ENCODE assay signal across 25 cellular contexts in genomic region chr3:9377981-9378380, GRCh38. TPM values are rescaled to one million over a fixed set of nuclear protein-coding genes. Genes with fewer than 3 reads are reported as not detected.
DNase-seq lines count a peak whose midpoint lies in the region; ATAC-seq, FAIRE-seq and TF ChIP-seq lines count a peak whose summit lies in the region.
"Had no signal": no experiment of that assay in that cellular context is flagged by ENCODE, and none has a peak within 500 bp of the region (broad histone marks: within the 10 kb centered on the region; RNA-seq: fewer than 3 reads in every experiment).

No MANE protein-coding gene starts in this region.

- POLR2A ChIA-PET in HepG2 (lab: Yijun Ruan, JAX), result interaction anchor here (1.0 to 4.1 kb wide), 2 partner anchors 8 to 15 kb away, joined by 3 to 20 read pairs; partner anchors contain the start of gene THUMPD3

- no peak overlapping the region for H2AFZ ChIP-seq in astrocyte (ENCODE audit: low read depth, low read length)
- no peak overlapping the region for H2AFZ ChIP-seq in HepG2 (ENCODE audit: low read length)

- H3K9me3 Mint-ChIP-seq in activated T-cell treated with anti-CD3 and anti-CD28 coated beads, Interleukin-2, amount 50 U/mL, for 72 hours, result no peaks in the 10 kb centered on the region
- no peaks in the 10 kb centered on the region for H3K9me3 Mint-ChIP-seq in CD4-positive, CD25-positive, alpha-beta regulatory T cell
- H3K9me3 Mint-ChIP-seq in astrocyte (ENCODE audit: unreplicated experiment) (no peaks in the 10 kb centered on the region), type B pancreatic cell (no peaks in the 10 kb centered on the region), osteocyte (ENCODE audit: unreplicated experiment) (no peaks in the 10 kb centered on the region)

- no peak for ATAC-seq in activated T-cell treated with anti-CD3 and anti-CD28 coated beads, Interleukin-2, amount 50 U/mL, for 72 hours (replicated peaks in 1 of 2)
- no peak for ATAC-seq in CD4-positive, CD25-positive, alpha-beta regulatory T cell (ENCODE audit: low read depth in 2 of 2)
- no peak for ATAC-seq in HepG2
- ATAC-seq: A549, HCT116 had no signal

- H3K4me1 Mint-ChIP-seq in activated T-cell treated with anti-CD3 and anti-CD28 coated beads, Interleukin-2, amount 50 U/mL, for 72 hours (ENCODE audit: low read depth), result peaks cover 23% of the 10 kb centered on the region
- peaks cover 11 to 27% (median 19%) of the 10 kb centered on the region in 4 donors for H3K4me1 Mint-ChIP-seq in CD4-positive, CD25-positive, alpha-beta regulatory T cell
- H3K4me1 Mint-ChIP-seq in astrocyte (ENCODE audit: low read depth, unreplicated experiment) (peaks cover 4% of the 10 kb centered on the region), type B pancreatic cell (ENCODE audit: unreplicated experiment) (no peaks in the 10 kb centered on the region), osteocyte (ENCODE audit: unreplicated experiment) (no peaks in the 10 kb centered on the region)

- H3K27me3 ChIP-seq in CD4-positive, CD25-positive, alpha-beta regulatory T cell (ENCODE audit: control insufficient read depth, insufficient read depth, low read length), result no peaks in the 10 kb centered on the region
- no peaks in the 10 kb centered on the region for H3K27me3 ChIP-seq in astrocyte (ENCODE audit: insufficient read depth, low read length)
- no peaks in the 10 kb centered on the region for H3K27me3 ChIP-seq in HepG2 (ENCODE audit: control insufficient read depth in 1 of 2, insufficient read depth in 2 of 2, low read length in 2 of 2)
- H3K27me3 ChIP-seq: BE2C, SJSA1 had no signal

- H3K9me3 ChIP-seq in CD4-positive, CD25-positive, alpha-beta regulatory T cell (ENCODE audit: control insufficient read depth in 2 of 2, low read length in 2 of 2), result no peaks in the 10 kb centered on the region
- H3K9me3 ChIP-seq in astrocyte (ENCODE audit: insufficient read depth, low read depth, low read length) (no peaks in the 10 kb centered on the region), HepG2 (ENCODE audit: low read length) (no peaks in the 10 kb centered on the region)
- H3K9me3 ChIP-seq: A549, BE2C, SJSA1 had no signal

- TF ChIP-seq RAD21 in HepG2 (CRISPR knock-in tag; IDR thresholded peaks at IDR 0.05), result no peak

- H3K4me2 ChIP-seq in astrocyte (ENCODE audit: low read length), result no peak overlapping the region
- H3K4me2 ChIP-seq in HepG2 (ENCODE audit: low read depth, low read length), result no peak overlapping the region
- H3K4me2 ChIP-seq: A549 had no signal

- H3K27me3 Mint-ChIP-seq in activated T-cell treated with anti-CD3 and anti-CD28 coated beads, Interleukin-2, amount 50 U/mL, for 72 hours (ENCODE audit: low read depth), result no peaks in the 10 kb centered on the region
- no peaks in the 10 kb centered on the region for H3K27me3 Mint-ChIP-seq in CD4-positive, CD25-positive, alpha-beta regulatory T cell
- H3K27me3 Mint-ChIP-seq in astrocyte (ENCODE audit: low read depth, unreplicated experiment) (no peaks in the 10 kb centered on the region), type B pancreatic cell (no peaks in the 10 kb centered on the region), osteocyte (ENCODE audit: unreplicated experiment) (no peaks in the 10 kb centered on the region)

- H3K79me2 ChIP-seq in astrocyte (ENCODE audit: insufficient read depth, low read length) (peaks cover 8% of the 10 kb centered on the region), HepG2 (ENCODE audit: insufficient read depth, low read length) (peaks cover 7% of the 10 kb centered on the region)

- no peak overlapping the region for H3K27ac ChIP-seq in CD4-positive, CD25-positive, alpha-beta regulatory T cell (ENCODE audit: insufficient read depth, low read length, poor library complexity, severe bottlenecking)
- H3K27ac ChIP-seq in astrocyte (ENCODE audit: low read depth, low read length) (no peak overlapping the region), HepG2 (ENCODE audit: extremely low read length, insufficient read depth, low read length) (no peak overlapping the region)
- H3K27ac ChIP-seq: A549, SJSA1 had no signal

- DNase-seq in activated T-cell treated with anti-CD3 and anti-CD28 coated beads, Interleukin-2, amount 50 U/mL, for 72 hours, result no peak
- no peak for DNase-seq in activated T-cell treated with anti-CD3 and anti-CD28 coated beads for 4 hours
- DNase-seq in CD4-positive, CD25-positive, alpha-beta regulatory T cell, result no peak
- peak; percentile 24 for DNase-seq in NCI-H2227 (lab: John Stamatoyannopoulos, UW; ENCODE audit: unreplicated experiment)
- no peak for DNase-seq in astrocyte (ENCODE audit: low read depth)
- no peak for DNase-seq in HepG2 (ENCODE audit: low spot score)
- DNase-seq in type B pancreatic cell (ENCODE audit: extremely low spot score, unreplicated experiment), result no peak
- DNase-seq in osteocyte (ENCODE audit: extremely low spot score, unreplicated experiment), result no peak
- DNase-seq: BE2C, Calu3, DMS53, EL, GF-D8, KG1, NCI-H1092 treated with DMSO at 0.1 percent for 48 hours, NCI-H1436 treated with DMSO at 0.1 percent for 48 hours, NCI-H1930, NCI-H226, NCI-H510A treated with DMSO at 0.1 percent for 48 hours, NCI-H748 treated with DMSO at 0.1 percent for 48 hours had no signal

- TF ChIP-seq CTCF in astrocyte (IDR thresholded peaks at IDR 0.05; ENCODE audit: insufficient read depth, low read depth, low read length), result no peak
- no peak for TF ChIP-seq CTCF in HepG2 (CRISPR knock-in tag; IDR thresholded peaks at IDR 0.05)
- TF ChIP-seq CTCF in type B pancreatic cell (conservative IDR thresholded peaks at IDR 0.05), result no peak
- no peak for TF ChIP-seq CTCF in osteocyte (IDR thresholded peaks at IDR 0.05)

- peaks cover 12 to 32% of the 10 kb centered on the region in 2 donors for H3K36me3 Mint-ChIP-seq in activated T-cell treated with anti-CD3 and anti-CD28 coated beads, Interleukin-2, amount 50 U/mL, for 72 hours (ENCODE audit: insufficient read depth in 2 of 2)
- H3K36me3 Mint-ChIP-seq in CD4-positive, CD25-positive, alpha-beta regulatory T cell, result peaks cover 61% of the 10 kb centered on the region
- H3K36me3 Mint-ChIP-seq in astrocyte (ENCODE audit: low read depth, unreplicated experiment), result peaks cover 17% of the 10 kb centered on the region
- H3K36me3 Mint-ChIP-seq in type B pancreatic cell, result peaks cover 45% of the 10 kb centered on the region
- H3K36me3 Mint-ChIP-seq in osteocyte (ENCODE audit: unreplicated experiment), result peaks cover 49% of the 10 kb centered on the region

- no TSS peak for BruUV-seq in HepG2 (replicated peaks; lab: Mats Ljungman, UMichigan)

- peak; percentile 29 for FAIRE-seq in astrocyte (lab: Jason Lieb, UNC)
- FAIRE-seq in HepG2 (lab: Jason Lieb, UNC), result no peak
- FAIRE-seq: A549, H1, RCC 7860 had no signal

- no peak for TF ChIP-seq POLR2A in HepG2 (IDR thresholded peaks at IDR 0.05; ENCODE audit: insufficient read depth in 1 of 2, low read depth in 2 of 2, low read length in 2 of 2)

- H4K20me1 ChIP-seq in astrocyte (ENCODE audit: insufficient read depth, low read length) (peaks cover 5% of the 10 kb centered on the region), HepG2 (ENCODE audit: insufficient read depth, low read length) (no peaks in the 10 kb centered on the region)

- H3K4me3 Mint-ChIP-seq in activated T-cell treated with anti-CD3 and anti-CD28 coated beads, Interleukin-2, amount 50 U/mL, for 72 hours, result no peak overlapping the region
- no peak overlapping the region for H3K4me3 Mint-ChIP-seq in CD4-positive, CD25-positive, alpha-beta regulatory T cell
- H3K4me3 Mint-ChIP-seq in astrocyte (ENCODE audit: unreplicated experiment), result no peak overlapping the region
- no peak overlapping the region for H3K4me3 Mint-ChIP-seq in type B pancreatic cell
- no peak overlapping the region for H3K4me3 Mint-ChIP-seq in osteocyte (ENCODE audit: unreplicated experiment)

- WGBS in HepG2 (ENCODE audit: low lambda C conversion rate), result 97% methylated on average over 1 of the region's 1 CpG

- H3K9ac ChIP-seq in astrocyte (ENCODE audit: low read length), result no peak overlapping the region
- no peak overlapping the region for H3K9ac ChIP-seq in HepG2 (ENCODE audit: insufficient read depth, low read depth, low read length)

- TF ChIP-seq EP300 in HepG2 (IDR thresholded peaks at IDR 0.05; ENCODE audit: low read depth in 2 of 2, low read length in 2 of 2), result no peak
- TF ChIP-seq EP300 in HepG2 (CRISPR knock-in tag; IDR thresholded peaks at IDR 0.05; ENCODE audit: borderline replicate concordance), result no peak

- in situ Hi-C loops in HepG2 (cut with HindIII; ENCODE audit: extremely low pct_ligation_motif_present, low pct_unique_long_range_greater_than_20kb), result no loop called here

- H3K27ac Mint-ChIP-seq in activated T-cell treated with anti-CD3 and anti-CD28 coated beads, Interleukin-2, amount 50 U/mL, for 72 hours, result peak overlapping the region; percentile 5
- peak overlapping the region in 2 of 3 donors; percentile 34 to 79 for H3K27ac Mint-ChIP-seq in CD4-positive, CD25-positive, alpha-beta regulatory T cell
- H3K27ac Mint-ChIP-seq in astrocyte (ENCODE audit: unreplicated experiment) (no peak overlapping the region), type B pancreatic cell (no peak overlapping the region), osteocyte (ENCODE audit: unreplicated experiment) (no peak overlapping the region)

- no peak overlapping the region for H3K4me3 ChIP-seq in CD4-positive, CD25-positive, alpha-beta regulatory T cell (ENCODE audit: low read depth, low read length)
- H3K4me3 ChIP-seq in astrocyte (ENCODE audit: insufficient read depth, low read depth, low read length) (no peak overlapping the region), HepG2 (replicated peaks in 1 of 3; ENCODE audit: insufficient read depth in 1 of 3, low read depth in 2 of 3, low read length in 3 of 3) (no peak overlapping the region)
- H3K4me3 ChIP-seq: A549, SJSA1 had no signal

- CTCF ChIA-PET in HepG2 (lab: Yijun Ruan, JAX; ENCODE audit: low intra/inter-chr PET ratio, low total read pairs), result no interaction called here

- intact Hi-C loops in HepG2 (cut with micrococcal nuclease; ENCODE audit: unreplicated experiment), result no loop called here

- H3K4me1 ChIP-seq in CD4-positive, CD25-positive, alpha-beta regulatory T cell (ENCODE audit: control insufficient read depth, insufficient read depth, low read length, poor library complexity, severe bottlenecking), result no peaks in the 10 kb centered on the region
- no peaks in the 10 kb centered on the region for H3K4me1 ChIP-seq in astrocyte (ENCODE audit: insufficient read depth, low read length)
- no peaks in the 10 kb centered on the region for H3K4me1 ChIP-seq in HepG2 (ENCODE audit: insufficient read depth, low read length)
- H3K4me1 ChIP-seq: A549, BE2C, SJSA1 had no signal

- H3K36me3 ChIP-seq in CD4-positive, CD25-positive, alpha-beta regulatory T cell (ENCODE audit: control insufficient read depth, insufficient read depth, low read length), result peaks cover 78% of the 10 kb centered on the region
- H3K36me3 ChIP-seq in astrocyte (ENCODE audit: insufficient read depth, low read length), result peaks cover 56% of the 10 kb centered on the region
- H3K36me3 ChIP-seq in HepG2 (replicated peaks in 1 of 2; ENCODE audit: control insufficient read depth in 1 of 2, insufficient read depth in 2 of 2, low read length in 2 of 2), result peaks cover 11 to 78% of the 10 kb centered on the region in 2 experiments

RNA-seq across cellular contexts. Expression of gene THUMPD3, which starts 15.1 kb away (rescaled TPM):
- 10 to 100 TPM; 56.0 to 65.5 TPM for total RNA-seq in activated T-cell treated with anti-CD3 and anti-CD28 coated beads, Interleukin-2, amount 50 U/mL, for 72 hours
- total RNA-seq in CD4-positive, CD25-positive, alpha-beta regulatory T cell, result 40.2 TPM
- polyA plus RNA-seq in CD4-positive, CD25-positive, alpha-beta regulatory T cell, result 10 to 100 TPM; 17.9 to 20.5 (median 19.3) TPM
- total RNA-seq in astrocyte (32.7 and 36.6 TPM in 2 replicates), HepG2 (2016; rRNA removed; fragmentation: Illumina TruSeq; extraction: Trizol) (44.1 and 62.4 TPM in 2 replicates), type B pancreatic cell (ENCODE audit: low replicate concordance) (56.8 and 59.2 TPM in 2 replicates), osteocyte (43.2 and 45.4 TPM in 2 replicates)
- total RNA-seq in HepG2 (2016; cell fraction: cytosol; rRNA removed; fragmentation: Illumina TruSeq; extraction: Trizol; ENCODE audit: low read depth), result 10.2 and 11.1 TPM in 2 replicates
- 47.7 and 61.2 TPM in 2 replicates for total RNA-seq in HepG2 (2016; cell fraction: insoluble cytoplasmic fraction; rRNA removed; fragmentation: Illumina TruSeq; extraction: Trizol)
- 24.6 and 30.2 TPM in 2 replicates for total RNA-seq in HepG2 (2016; cell fraction: membrane; rRNA removed; fragmentation: Illumina TruSeq; extraction: Trizol)
- total RNA-seq in HepG2 (2016; cell fraction: nucleus; rRNA removed; fragmentation: Illumina TruSeq; extraction: Trizol), result 22.3 and 26.8 TPM in 2 replicates
- polyA plus RNA-seq in HepG2 (2011; rRNA removed), result 27.5 and 31.2 TPM in 2 replicates
- 18.8 and 24.9 TPM in 2 replicates for polyA plus RNA-seq in HepG2 (2011; cell fraction: cytosol; rRNA removed)
- 16.7 and 17.6 TPM in 2 replicates for polyA plus RNA-seq in HepG2 (2011; cell fraction: nucleus; rRNA removed)
- 27.5 and 34.5 TPM in 2 replicates for polyA plus RNA-seq in HepG2 (2012)
- 4.9 and 5.9 TPM in 2 replicates for polyA plus RNA-seq in HepG2 (2016; cell fraction: cytosol; fragmentation: Illumina TruSeq; extraction: Trizol; ENCODE audit: low read depth)
- 49.5 and 53.5 TPM in 2 replicates for polyA plus RNA-seq in HepG2 (2016; cell fraction: insoluble cytoplasmic fraction; fragmentation: Illumina TruSeq; extraction: Trizol; ENCODE audit: low read depth)
- polyA plus RNA-seq in HepG2 (2016; cell fraction: membrane; fragmentation: Illumina TruSeq; extraction: Trizol; ENCODE audit: low read depth), result 11.9 and 13.1 TPM in 2 replicates
- polyA plus RNA-seq in HepG2 (2016; cell fraction: nucleus; fragmentation: Illumina TruSeq; extraction: Trizol; ENCODE audit: insufficient read depth, low read depth), result 29.7 and 33.3 TPM in 2 replicates
- polyA minus RNA-seq in HepG2 (2011; rRNA and poly(A)+ RNA removed; ENCODE audit: low replicate concordance), result 39.3 and 55.9 TPM in 2 replicates
- 30.0 and 31.3 TPM in 2 replicates for polyA minus RNA-seq in HepG2 (2011; cell fraction: cytosol; rRNA and poly(A)+ RNA removed)
- 23.6 and 35.3 TPM in 2 replicates for polyA minus RNA-seq in HepG2 (2011; cell fraction: nucleus; rRNA and poly(A)+ RNA removed)

RNA-seq across cellular contexts. Expression of gene SETD5, which starts 19.4 kb away (rescaled TPM):
- total RNA-seq in activated T-cell treated with anti-CD3 and anti-CD28 coated beads, Interleukin-2, amount 50 U/mL, for 72 hours, result 100 to 1,000 TPM; 158 to 173 TPM
- 120 TPM for total RNA-seq in CD4-positive, CD25-positive, alpha-beta regulatory T cell
- polyA plus RNA-seq in CD4-positive, CD25-positive, alpha-beta regulatory T cell, result 10 to 100 TPM; 17.7 to 32.2 (median 24.4) TPM
- total RNA-seq in astrocyte (167 and 170 TPM in 2 replicates), HepG2 (2016; rRNA removed; fragmentation: Illumina TruSeq; extraction: Trizol) (40.6 and 46.8 TPM in 2 replicates), type B pancreatic cell (ENCODE audit: low replicate concordance) (153 and 192 TPM in 2 replicates), osteocyte (154 and 161 TPM in 2 replicates)
- 26.3 and 27.9 TPM in 2 replicates for total RNA-seq in HepG2 (2016; cell fraction: cytosol; rRNA removed; fragmentation: Illumina TruSeq; extraction: Trizol; ENCODE audit: low read depth)
- total RNA-seq in HepG2 (2016; cell fraction: insoluble cytoplasmic fraction; rRNA removed; fragmentation: Illumina TruSeq; extraction: Trizol), result 35.8 and 43.9 TPM in 2 replicates
- 26.2 and 27.3 TPM in 2 replicates for total RNA-seq in HepG2 (2016; cell fraction: membrane; rRNA removed; fragmentation: Illumina TruSeq; extraction: Trizol)
- 98.3 and 114 TPM in 2 replicates for total RNA-seq in HepG2 (2016; cell fraction: nucleus; rRNA removed; fragmentation: Illumina TruSeq; extraction: Trizol)
- 79.8 and 95.8 TPM in 2 replicates for polyA plus RNA-seq in HepG2 (2011; rRNA removed)
- 26.9 and 32.4 TPM in 2 replicates for polyA plus RNA-seq in HepG2 (2011; cell fraction: cytosol; rRNA removed)
- polyA plus RNA-seq in HepG2 (2011; cell fraction: nucleus; rRNA removed), result 146 and 182 TPM in 2 replicates
- 71.2 and 71.4 TPM in 2 replicates for polyA plus RNA-seq in HepG2 (2012)
- 1.9 and 2.5 TPM in 2 replicates for polyA plus RNA-seq in HepG2 (2016; cell fraction: cytosol; fragmentation: Illumina TruSeq; extraction: Trizol; ENCODE audit: low read depth)
- 30.4 and 34.5 TPM in 2 replicates for polyA plus RNA-seq in HepG2 (2016; cell fraction: insoluble cytoplasmic fraction; fragmentation: Illumina TruSeq; extraction: Trizol; ENCODE audit: low read depth)
- 7.4 and 7.5 TPM in 2 replicates for polyA plus RNA-seq in HepG2 (2016; cell fraction: membrane; fragmentation: Illumina TruSeq; extraction: Trizol; ENCODE audit: low read depth)
- 137 and 159 TPM in 2 replicates for polyA plus RNA-seq in HepG2 (2016; cell fraction: nucleus; fragmentation: Illumina TruSeq; extraction: Trizol; ENCODE audit: insufficient read depth, low read depth)
- polyA minus RNA-seq in HepG2 (2011; rRNA and poly(A)+ RNA removed; ENCODE audit: low replicate concordance), result 83.8 and 106 TPM in 2 replicates
- polyA minus RNA-seq in HepG2 (2011; cell fraction: cytosol; rRNA and poly(A)+ RNA removed), result 48.4 and 58.5 TPM in 2 replicates
- polyA minus RNA-seq in HepG2 (2011; cell fraction: nucleus; rRNA and poly(A)+ RNA removed), result 243 and 288 TPM in 2 replicates

Comparison
In these comparisons a context has a peak if more than half of its experiments do, and no peak if none do; other contexts are left out.
1. H3K27ac Mint-ChIP-seq: peak in activated T-cell treated with anti-CD3 and anti-CD28 coated beads, Interleukin-2, amount 50 U/mL, for 72 hours (single experiment) and CD4-positive, CD25-positive, alpha-beta regulatory T cell (2 of 3); none in astrocyte (single experiment), type B pancreatic cell (single experiment) and osteocyte (single experiment).